27 cellular contexts compared by ENCODE assay signal in genomic region chr12:95694148-95694547, GRCh38.
DNase-seq lines count a peak whose midpoint lies in the region; ATAC-seq and TF ChIP-seq lines count a peak whose summit lies in the region.
"Had no signal": no experiment of that assay in that cellular context is flagged by ENCODE, and none has a peak within 500 bp of the region (broad histone marks: within the 10 kb centered on the region; RNA-seq: fewer than 3 reads in every experiment).

No MANE protein-coding gene starts in this region.

- H3K36me3 Mint-ChIP-seq in type B pancreatic cell: peaks cover 3% of the 10 kb centered on the region
- no peaks in the 10 kb centered on the region for H3K36me3 Mint-ChIP-seq in glutamatergic neuron (ENCODE audit: unreplicated experiment)
- H3K36me3 Mint-ChIP-seq: activated CD4-positive, alpha-beta memory T cell treated with anti-CD3 and anti-CD28 coated beads for 36 hours; CD8-positive, alpha-beta T cell; memory B cell; natural killer cell; stimulated activated naive B cell treated with anti-CD40 and anti-IgM and Interleukin-4, amounts not matched to agents 10 μg/mL and 1 μg/mL and 100 μg/mL, for 72 hours had no signal

- no peak overlapping the region for H3K4me3 Mint-ChIP-seq in type B pancreatic cell
- no peak overlapping the region for H3K4me3 Mint-ChIP-seq in glutamatergic neuron (ENCODE audit: unreplicated experiment)
- H3K4me3 Mint-ChIP-seq: activated B cell treated with CpG ODN at 0.5 μM for 24 hours; activated CD4-positive, alpha-beta memory T cell treated with anti-CD3 and anti-CD28 coated beads for 36 hours; activated naive CD8-positive, alpha-beta T cell treated with anti-CD3 and anti-CD28 coated beads, Interleukin-2, amount 50 U/mL, for 24 hours; CD8-positive, alpha-beta T cell; memory B cell; natural killer cell; stimulated activated naive B cell treated with anti-CD40 and anti-IgM and Interleukin-4, amounts not matched to agents 10 μg/mL and 1 μg/mL and 100 μg/mL, for 72 hours had no signal

- H3K4me1 ChIP-seq in right atrium auricular region: peaks cover 0 to 19% of the 10 kb centered on the region in 2 donors
- peaks cover 3% of the 10 kb centered on the region for H3K4me1 ChIP-seq in ovary (ENCODE audit: insufficient read depth)
- H3K4me1 ChIP-seq: upper lobe of right lung had no signal

- peak overlapping the region in 1 of 2 donors; percentile 33 for H3K27ac ChIP-seq in right atrium auricular region
- peak overlapping the region in 1 of 2 donors; percentile 64 for H3K27ac ChIP-seq in ovary
- H3K27ac ChIP-seq: cardiac muscle cell, epithelial cell of prostate, upper lobe of right lung had no signal

- no peaks in the 10 kb centered on the region for H3K9me3 ChIP-seq in right atrium auricular region
- no peaks in the 10 kb centered on the region for H3K9me3 ChIP-seq in ovary
- H3K9me3 ChIP-seq: upper lobe of right lung had no signal

- H3K27me3 ChIP-seq in right atrium auricular region: no peaks in the 10 kb centered on the region
- H3K27me3 ChIP-seq in ovary: no peaks in the 10 kb centered on the region
- H3K27me3 ChIP-seq: cardiac muscle cell, dorsolateral prefrontal cortex, upper lobe of right lung had no signal

- DNase-seq in Right ventricle myocardium superior (peak; percentile 61), right atrium auricular region (ENCODE audit: low spot score) (no peak), left ventricle myocardium superior (peak; percentile 57), ovary (peak; percentile 60 to 78 (median 73)), type B pancreatic cell (ENCODE audit: extremely low spot score, unreplicated experiment) (no peak), foreskin melanocyte (no peak), glutamatergic neuron (no peak)
- DNase-seq: activated B cell treated with CpG ODN at 0.5 μM for 24 hours; activated CD4-positive, alpha-beta memory T cell treated with anti-CD3 and anti-CD28 coated beads for 36 hours; activated effector memory CD4-positive, alpha-beta T cell treated with anti-CD3 and anti-CD28 coated beads, Interleukin-2, amount 50 U/mL, for 16 hours; activated naive CD8-positive, alpha-beta T cell treated with anti-CD3 and anti-CD28 coated beads, Interleukin-2, amount 50 U/mL, for 24 hours; AML-193; CD8-positive, alpha-beta T cell; dorsolateral prefrontal cortex; hypothalamus; Karpas-422; MV-4-11; natural killer cell; NCI-H1694; NCI-H2171 treated with DMSO at 0.1 percent for 48 hours; stimulated activated naive B cell treated with anti-CD40 and anti-IgM and Interleukin-4, amounts not matched to agents 10 μg/mL and 1 μg/mL and 100 μg/mL, for 72 hours; T1000; upper lobe of right lung had no signal

- H3K9me3 Mint-ChIP-seq in type B pancreatic cell (no peaks in the 10 kb centered on the region), glutamatergic neuron (ENCODE audit: unreplicated experiment) (no peaks in the 10 kb centered on the region)
- H3K9me3 Mint-ChIP-seq: activated B cell treated with CpG ODN at 0.5 μM for 24 hours; activated CD4-positive, alpha-beta memory T cell treated with anti-CD3 and anti-CD28 coated beads for 36 hours; activated naive CD8-positive, alpha-beta T cell treated with anti-CD3 and anti-CD28 coated beads, Interleukin-2, amount 50 U/mL, for 24 hours; CD8-positive, alpha-beta T cell; memory B cell; natural killer cell; stimulated activated naive B cell treated with anti-CD40 and anti-IgM and Interleukin-4, amounts not matched to agents 10 μg/mL and 1 μg/mL and 100 μg/mL, for 72 hours had no signal

- intact Hi-C loops in Right ventricle myocardium superior (cut with DNase I) (no loop called here), left ventricle myocardium superior (cut with micrococcal nuclease) (no loop called here), ovary (cut with DNase I) (no loop called here)

- no peak overlapping the region for H3K4me3 ChIP-seq in right atrium auricular region
- no peak overlapping the region for H3K4me3 ChIP-seq in ovary
- H3K4me3 ChIP-seq: cardiac muscle cell, dorsolateral prefrontal cortex, upper lobe of right lung had no signal

- no peak for TF ChIP-seq EP300 in ovary (IDR thresholded peaks at IDR 0.05)

- WGBS in ovary, 3 donors: 4 to 28% (median 9%) methylated on average over 9 of the region's 9 CpGs

- H3K36me3 ChIP-seq in right atrium auricular region: no peaks in the 10 kb centered on the region
- H3K36me3 ChIP-seq in ovary: no peaks in the 10 kb centered on the region
- H3K36me3 ChIP-seq: cardiac muscle cell, upper lobe of right lung had no signal

- TF ChIP-seq CTCF in right atrium auricular region (IDR thresholded peaks at IDR 0.05): no peak
- TF ChIP-seq CTCF in ovary (IDR thresholded peaks at IDR 0.05): no peak
- TF ChIP-seq CTCF in type B pancreatic cell (conservative IDR thresholded peaks at IDR 0.05): no peak
- TF ChIP-seq CTCF in glutamatergic neuron (IDR thresholded peaks at IDR 0.05; ENCODE audit: partially characterized antibody, unreplicated experiment): no peak

- no peak for TF ChIP-seq POLR2A in ovary (IDR thresholded peaks at IDR 0.05)

- H3K27ac Mint-ChIP-seq in type B pancreatic cell: peak overlapping the region; percentile 64
- H3K27ac Mint-ChIP-seq in glutamatergic neuron (ENCODE audit: unreplicated experiment): no peak overlapping the region
- H3K27ac Mint-ChIP-seq: activated B cell treated with CpG ODN at 0.5 μM for 24 hours; activated CD4-positive, alpha-beta memory T cell treated with anti-CD3 and anti-CD28 coated beads for 36 hours; activated naive CD8-positive, alpha-beta T cell treated with anti-CD3 and anti-CD28 coated beads, Interleukin-2, amount 50 U/mL, for 24 hours; CD8-positive, alpha-beta T cell; memory B cell; natural killer cell; stimulated activated naive B cell treated with anti-CD40 and anti-IgM and Interleukin-4, amounts not matched to agents 10 μg/mL and 1 μg/mL and 100 μg/mL, for 72 hours had no signal

- ATAC-seq in Right ventricle myocardium superior (ENCODE audit: poor library complexity): no peak
- ATAC-seq in left ventricle myocardium superior: peak; percentile 44
- ATAC-seq in GM21447 (IDR thresholded peaks at IDR 0.05; ENCODE audit: unreplicated experiment): no peak
- ATAC-seq: activated naive CD8-positive, alpha-beta T cell treated with anti-CD3 and anti-CD28 coated beads, Interleukin-2, amount 50 U/mL, for 24 hours; CD8-positive, alpha-beta T cell; natural killer cell; stimulated activated naive B cell treated with anti-CD40 and anti-IgM and Interleukin-4, amounts not matched to agents 10 μg/mL and 1 μg/mL and 100 μg/mL, for 72 hours; upper lobe of right lung had no signal

- H3K27me3 Mint-ChIP-seq in type B pancreatic cell: no peaks in the 10 kb centered on the region
- H3K27me3 Mint-ChIP-seq in glutamatergic neuron (ENCODE audit: unreplicated experiment): no peaks in the 10 kb centered on the region
- H3K27me3 Mint-ChIP-seq: activated naive CD8-positive, alpha-beta T cell treated with anti-CD3 and anti-CD28 coated beads, Interleukin-2, amount 50 U/mL, for 24 hours had no signal

- H3K4me1 Mint-ChIP-seq in type B pancreatic cell (ENCODE audit: unreplicated experiment) (no peaks in the 10 kb centered on the region), glutamatergic neuron (ENCODE audit: low read depth, unreplicated experiment) (no peaks in the 10 kb centered on the region)
- H3K4me1 Mint-ChIP-seq: activated B cell treated with CpG ODN at 0.5 μM for 24 hours; activated naive CD8-positive, alpha-beta T cell treated with anti-CD3 and anti-CD28 coated beads, Interleukin-2, amount 50 U/mL, for 24 hours; memory B cell; natural killer cell had no signal

Comparison
In these comparisons a context has a peak if more than half of its experiments do, and no peak if none do; other contexts are left out.
1. DNase-seq: peak in Right ventricle myocardium superior (single experiment), left ventricle myocardium superior (single experiment) and ovary (5 of 5); none in right atrium auricular region (single experiment), type B pancreatic cell (single experiment), foreskin melanocyte (single experiment) and glutamatergic neuron (single experiment).